2 cellular contexts compared by ENCODE assay signal in the genomic region with DNA sequence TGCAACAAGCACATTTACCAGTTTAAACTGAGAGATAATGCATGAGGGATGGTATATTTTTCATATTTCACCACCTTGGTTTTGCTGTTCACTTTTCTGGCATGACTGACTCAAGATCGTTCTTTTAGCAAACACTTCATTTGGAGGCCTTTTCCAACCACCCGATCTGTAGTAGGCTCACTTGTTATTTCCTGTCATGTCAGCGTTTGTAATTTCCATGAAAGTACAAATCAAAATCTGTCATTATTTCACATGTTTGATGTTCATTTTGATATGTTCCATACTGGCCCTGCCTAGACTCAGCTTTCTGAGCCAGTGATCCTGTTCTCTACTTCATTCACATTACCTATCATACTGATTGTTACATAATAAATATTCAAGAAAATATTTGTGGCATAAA.
TF ChIP-seq lines count a peak whose summit lies in the region.

No MANE protein-coding gene starts in this region.

TF ChIP-seq in IMR-90, 13 proteins besides CTCF, POLR2A, EP300 and RAD21:
- TF ChIP-seq MAFK (IDR thresholded peaks at IDR 0.05; ENCODE audit: low read depth, low read length): peak; percentile 60
- TF ChIP-seq NFE2L2 (IDR thresholded peaks at IDR 0.05; ENCODE audit: low read depth, low read length): no peak

TF ChIP-seq in H1, 55 proteins besides CTCF, POLR2A, EP300 and RAD21:
- TF ChIP-seq SIN3A (conservative IDR thresholded peaks at IDR 0.05 in 1 of 2, IDR thresholded peaks at IDR 0.05 in 1 of 2; ENCODE audit: low read depth in 1 of 2, low read length in 2 of 2): no peak
- no peak for TF ChIP-seq RNF2 (IDR thresholded peaks at IDR 0.05; ENCODE audit: borderline replicate concordance, low read depth, low read length, missing control alignments, poor library complexity, severe bottlenecking)
- TF ChIP-seq MAFK (IDR thresholded peaks at IDR 0.05; ENCODE audit: low read depth, low read length): peak; percentile 33; the same call in 1 of the 2 replicates
- no peak for TF ChIP-seq TAF7 (optimal IDR thresholded peaks at IDR 0.05; ENCODE audit: borderline replicate concordance, low read depth, low read length)
- TF ChIP-seq SAP30 (IDR thresholded peaks at IDR 0.05; ENCODE audit: insufficient read depth, insufficient replicate concordance, low read length): no peak
- no peak for TF ChIP-seq BACH1 (IDR thresholded peaks at IDR 0.05; ENCODE audit: low read length)
- no peak for TF ChIP-seq RXRA (IDR thresholded peaks at IDR 0.05; ENCODE audit: insufficient read depth, low read depth, low read length)
- no peak for TF ChIP-seq CHD1 (IDR thresholded peaks at IDR 0.05; ENCODE audit: low read depth, low read length)
